8 cellular contexts compared by ENCODE assay signal in the genomic region with DNA sequence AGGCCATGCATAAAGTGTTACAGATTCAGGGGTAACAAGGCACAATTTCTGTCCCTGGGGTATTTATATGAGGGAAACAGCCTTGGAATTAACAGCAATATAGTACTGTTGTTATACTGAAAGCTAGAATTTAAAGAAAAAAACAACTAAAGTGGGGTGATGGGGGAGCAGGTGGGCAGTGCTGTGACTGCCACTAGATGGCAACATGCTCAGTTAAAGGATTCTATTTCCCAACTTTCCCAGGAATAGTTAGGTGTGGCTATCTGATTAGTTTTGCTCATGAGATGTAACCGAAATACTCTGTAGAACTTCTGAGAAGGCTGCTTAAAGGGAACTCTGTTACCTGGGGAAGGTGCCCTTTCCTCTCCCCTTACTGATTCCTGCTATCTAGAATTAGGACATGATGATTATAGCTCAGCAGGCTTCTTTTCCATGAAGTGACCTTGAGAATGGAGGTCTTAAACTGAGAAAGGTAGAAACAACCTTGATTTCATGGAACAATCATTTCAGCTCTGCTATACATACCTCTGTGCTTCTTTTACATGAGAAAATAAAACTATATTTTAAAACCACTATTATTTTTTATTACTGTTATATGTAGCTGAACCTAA.
DNase-seq lines count a peak whose midpoint lies in the region; TF ChIP-seq lines count a peak whose summit lies in the region.

No MANE protein-coding gene starts in this region.

- H3K9me3 ChIP-seq in endodermal cell (ENCODE audit: control insufficient read depth, low read length): peaks cover 20% of the 10 kb centered on the region

- peaks cover 17% of the 10 kb centered on the region for H3K4me1 Mint-ChIP-seq in endodermal cell

- 36% methylated on average over 1 of the region's 1 CpG; no CpG with 5 or more reads in 1 of the 2 experiments for whole genome bisulfite sequencing in endodermal cell (ENCODE audit: insufficient coverage in 1 of 2, insufficient read length in 1 of 2), 2 experiments

- peak; percentile 32 for DNase-seq in SIG-M5 treated with dmso at 0.1 percent for 504 hours (lab: John Stamatoyannopoulos, UW; ENCODE audit: unreplicated experiment)
- DNase-seq in SIG-M5 (lab: John Stamatoyannopoulos, UW): no peak
- DNase-seq in NCI-H2227 treated with DMSO at 0.1 percent for 48 hours (lab: John Stamatoyannopoulos, UW): peak; percentile 29
- DNase-seq in endodermal cell: peak; percentile 56
- DNase-seq in pons (ENCODE audit: low spot score): peak; percentile 60
- no peak for DNase-seq in activated CD8-positive, alpha-beta memory T cell treated with anti-CD3 and anti-CD28 coated beads for 24 hours
- no peak for DNase-seq in putamen (ENCODE audit: low spot score)
- DNase-seq in NCI-H1092 (lab: John Stamatoyannopoulos, UW): no peak

- no peak overlapping the region for H3K9ac ChIP-seq in endodermal cell (ENCODE audit: extremely low read depth, low read length, poor library complexity, severe bottlenecking)

- H3K27me3 Mint-ChIP-seq in endodermal cell (ENCODE audit: insufficient read depth): no peaks in the 10 kb centered on the region

- no peak overlapping the region for H3K4me3 Mint-ChIP-seq in endodermal cell

- peaks cover 6% of the 10 kb centered on the region for H3K36me3 ChIP-seq in endodermal cell (ENCODE audit: control insufficient read depth, insufficient read depth, low read length)

- no peak overlapping the region for H3K27ac ChIP-seq in endodermal cell (ENCODE audit: low read depth, low read length)

- peaks cover 5% of the 10 kb centered on the region for H3K36me3 Mint-ChIP-seq in endodermal cell (ENCODE audit: low read depth)

- peaks cover 4% of the 10 kb centered on the region for H3K4me1 ChIP-seq in endodermal cell (ENCODE audit: control insufficient read depth, insufficient read depth, low read length)

- peak; percentile 95 for TF ChIP-seq CTCF in endodermal cell (conservative IDR thresholded peaks at IDR 0.05)

- H3K27me3 ChIP-seq in endodermal cell (ENCODE audit: control insufficient read depth, insufficient read depth, low read length, poor library complexity, severe bottlenecking): no peaks in the 10 kb centered on the region

- H3K9me3 Mint-ChIP-seq in endodermal cell: peaks cover 14% of the 10 kb centered on the region

- H3K27ac Mint-ChIP-seq in endodermal cell: no peak overlapping the region

- H3K4me3 ChIP-seq in endodermal cell (ENCODE audit: low read length): no peak overlapping the region

Comparison
In these comparisons a context has a peak if more than half of its experiments do, and no peak if none do; other contexts are left out.
1. DNase-seq: peak in SIG-M5 treated with dmso at 0.1 percent for 504 hours (single experiment), NCI-H2227 treated with DMSO at 0.1 percent for 48 hours (single experiment), endodermal cell (single experiment) and pons (single experiment); none in SIG-M5 (single experiment), activated CD8-positive, alpha-beta memory T cell treated with anti-CD3 and anti-CD28 coated beads for 24 hours (single experiment), putamen (single experiment) and NCI-H1092 (single experiment).